Comparison of ENCODE assay signal across 17 cellular contexts in genomic region chr9:75170898-75171360, GRCh38.
DNase-seq lines count a peak whose midpoint lies in the region; ATAC-seq, FAIRE-seq and TF ChIP-seq lines count a peak whose summit lies in the region.
"Had no signal": no experiment of that assay in that cellular context is flagged by ENCODE, and none has a peak within 500 bp of the region (broad histone marks: within the 10 kb centered on the region; RNA-seq: fewer than 3 reads in every experiment).

No MANE protein-coding gene starts in this region.

- H3K36me3 ChIP-seq in bronchial epithelial cell (ENCODE audit: control insufficient read depth, insufficient read depth, low read length) (peaks cover 1% of the 10 kb centered on the region), neutrophil (peaks cover 78% of the 10 kb centered on the region)

- H3K4me3 ChIP-seq in bronchial epithelial cell (ENCODE audit: low read depth, low read length): no peak overlapping the region
- no peak overlapping the region for H3K4me3 ChIP-seq in neutrophil (ENCODE audit: low read depth in 1 of 2, low read length in 1 of 2)

- no peak for TF ChIP-seq POLR2A in GM12892 (IDR thresholded peaks at IDR 0.05; ENCODE audit: low read depth, low read length)

- no peak overlapping the region for H3K4me3 Mint-ChIP-seq in activated CD8-positive, alpha-beta memory T cell treated with anti-CD3 and anti-CD28 coated beads, Interleukin-2, amount 10 ng/mL, durations not matched to agents 7 days and 5 days
- H3K4me3 Mint-ChIP-seq: CD8-positive, alpha-beta memory T cell had no signal

- peak overlapping the region; percentile 10 for H3K27ac ChIP-seq in neutrophil

- no peaks in the 10 kb centered on the region for H3K27me3 ChIP-seq in bronchial epithelial cell (ENCODE audit: control insufficient read depth, insufficient read depth, low read length)
- no peaks in the 10 kb centered on the region for H3K27me3 ChIP-seq in neutrophil

- H3K4me1 Mint-ChIP-seq in activated CD8-positive, alpha-beta memory T cell treated with anti-CD3 and anti-CD28 coated beads, Interleukin-2, amount 10 ng/mL, durations not matched to agents 7 days and 5 days: peaks cover 59% of the 10 kb centered on the region

- CTCF ChIA-PET in activated CD8-positive, alpha-beta memory T cell treated with anti-CD3 and anti-CD28 coated beads, Interleukin-2, amount 10 ng/mL, durations not matched to agents 7 days and 5 days (lab: Charles Lee): interaction anchor here (0.8 to 4.5 kb wide), 6 partner anchors 15 to 219 kb away, joined by 3 to 33 read pairs (median 3); partner anchors contain the start of genes C9orf40, NMRK1 and OSTF1

- no peaks in the 10 kb centered on the region for H3K9me3 ChIP-seq in neutrophil

- DNase-seq in activated CD8-positive, alpha-beta memory T cell treated with anti-CD3 and anti-CD28 coated beads, Interleukin-2, amount 10 ng/mL, durations not matched to agents 7 days and 5 days: peak; percentile 47
- DNase-seq in activated CD8-positive, alpha-beta memory T cell treated with anti-CD3 and anti-CD28 coated beads for 24 hours: no peak
- peak; percentile 84 for DNase-seq in RPMI7951 (ENCODE audit: low read depth)
- DNase-seq in bronchial epithelial cell (ENCODE audit: low read depth): peak; percentile 53
- no peak for DNase-seq in iPS-NIHi7 (ENCODE audit: extremely low spot score)
- no peak for DNase-seq in GM12892 (ENCODE audit: insufficient read length)
- no peak for DNase-seq in NOMO-1 (lab: John Stamatoyannopoulos, UW; ENCODE audit: unreplicated experiment in 2 of 2)
- DNase-seq: aorta; CD8-positive, alpha-beta memory T cell; dermis blood vessel endothelial cell; erythroblast; kidney; NCI-H1436 treated with DMSO at 0.1 percent for 48 hours; NCI-H345; right cardiac atrium; SIG-M5 had no signal

- peaks cover 65% of the 10 kb centered on the region for H3K36me3 Mint-ChIP-seq in activated CD8-positive, alpha-beta memory T cell treated with anti-CD3 and anti-CD28 coated beads, Interleukin-2, amount 10 ng/mL, durations not matched to agents 7 days and 5 days

- peaks cover 9 to 10% of the 10 kb centered on the region in 2 experiments for H3K4me1 ChIP-seq in neutrophil (ENCODE audit: control insufficient read depth in 1 of 2, insufficient read depth in 1 of 2, low read depth in 1 of 2, low read length in 1 of 2)

- peak overlapping the region; percentile 76 for H3K27ac Mint-ChIP-seq in activated CD8-positive, alpha-beta memory T cell treated with anti-CD3 and anti-CD28 coated beads, Interleukin-2, amount 10 ng/mL, durations not matched to agents 7 days and 5 days

- H3K9me3 Mint-ChIP-seq in activated CD8-positive, alpha-beta memory T cell treated with anti-CD3 and anti-CD28 coated beads, Interleukin-2, amount 10 ng/mL, durations not matched to agents 7 days and 5 days (ENCODE audit: low read depth): peaks cover 6% of the 10 kb centered on the region

- ATAC-seq in activated CD8-positive, alpha-beta memory T cell treated with anti-CD3 and anti-CD28 coated beads, Interleukin-2, amount 10 ng/mL, durations not matched to agents 7 days and 5 days: peak; percentile 81
- ATAC-seq: right cardiac atrium had no signal

- TF ChIP-seq CTCF in bronchial epithelial cell (IDR thresholded peaks at IDR 0.05; ENCODE audit: insufficient read depth, low read length, severe bottlenecking) (no peak), neutrophil (IDR thresholded peaks at IDR 0.05) (no peak)

- no peak for FAIRE-seq in bronchial epithelial cell (lab: Jason Lieb, UNC)
- FAIRE-seq in GM12892 (lab: Jason Lieb, UNC): no peak
- FAIRE-seq: kidney had no signal

- H3K27me3 Mint-ChIP-seq in activated CD8-positive, alpha-beta memory T cell treated with anti-CD3 and anti-CD28 coated beads, Interleukin-2, amount 10 ng/mL, durations not matched to agents 7 days and 5 days: no peaks in the 10 kb centered on the region
- H3K27me3 Mint-ChIP-seq: CD8-positive, alpha-beta memory T cell had no signal

Comparison
In these comparisons a context has a peak if more than half of its experiments do, and no peak if none do; other contexts are left out.
1. DNase-seq: peak in activated CD8-positive, alpha-beta memory T cell treated with anti-CD3 and anti-CD28 coated beads, Interleukin-2, amount 10 ng/mL, durations not matched to agents 7 days and 5 days (single experiment), RPMI7951 (single experiment) and bronchial epithelial cell (single experiment); none in activated CD8-positive, alpha-beta memory T cell treated with anti-CD3 and anti-CD28 coated beads for 24 hours (single experiment), iPS-NIHi7 (single experiment), GM12892 (single experiment) and NOMO-1 (0 of 2).